17 cellular contexts compared by ENCODE assay signal in the genomic region with DNA sequence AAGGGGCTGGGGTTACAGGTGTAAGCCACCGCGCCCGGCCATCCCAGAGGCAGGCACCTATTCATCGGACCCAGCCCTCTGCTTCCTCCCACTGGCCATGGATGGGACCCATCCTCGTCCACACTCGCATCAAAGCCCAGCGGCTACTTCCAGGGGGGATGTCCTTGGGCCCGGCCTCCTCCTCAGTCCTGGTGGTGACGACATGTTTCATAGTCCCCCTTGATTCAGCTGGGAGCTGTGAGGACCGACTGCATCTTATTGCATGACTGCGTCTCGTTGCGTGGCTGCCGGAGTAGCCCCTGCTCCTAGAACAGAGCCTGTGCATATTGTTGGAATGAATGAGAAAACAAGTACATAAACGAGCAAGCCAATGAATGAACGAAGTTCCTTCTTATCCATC. TPM values are rescaled to one million over a fixed set of nuclear protein-coding genes. Genes with fewer than 3 reads are reported as not detected.
DNase-seq lines count a peak whose midpoint lies in the region; ATAC-seq, FAIRE-seq and TF ChIP-seq lines count a peak whose summit lies in the region.
"Had no signal": no experiment of that assay in that cellular context is flagged by ENCODE, and none has a peak within 500 bp of the region (broad histone marks: within the 10 kb centered on the region; RNA-seq: fewer than 3 reads in every experiment).

No MANE protein-coding gene starts in this region.

- H4K8ac ChIP-seq in H9 (replicated peaks; ENCODE audit: insufficient read length, low read depth, low read length): no peak overlapping the region
- H4K8ac ChIP-seq in mesenchymal stem cell (ENCODE audit: low read length): peak overlapping the region; percentile 52

- H3K79me1 ChIP-seq in H9 (ENCODE audit: insufficient read depth, low read depth, low read length, poor library complexity, severe bottlenecking): no peaks in the 10 kb centered on the region
- peaks cover 3% of the 10 kb centered on the region for H3K79me1 ChIP-seq in mesenchymal stem cell (replicated peaks; ENCODE audit: low read length, poor library complexity, severe bottlenecking)

- no peak overlapping the region for H3K4me3 ChIP-seq in mesenchymal stem cell (ENCODE audit: insufficient read depth in 1 of 2, low read depth in 1 of 2, low read length in 2 of 2)
- no peak overlapping the region for H3K4me3 ChIP-seq in smooth muscle cell
- H3K4me3 ChIP-seq in HepG2 (replicated peaks in 1 of 3; ENCODE audit: insufficient read depth in 1 of 3, low read depth in 2 of 3, low read length in 3 of 3): no peak overlapping the region
- H3K4me3 ChIP-seq: pancreas, tibial nerve had no signal

- H3K4me1 Mint-ChIP-seq in H9: peaks cover 34 to 48% of the 10 kb centered on the region in 2 experiments
- H3K4me1 Mint-ChIP-seq in brain: peaks cover 75% of the 10 kb centered on the region
- H3K4me1 Mint-ChIP-seq in activated naive CD4-positive, alpha-beta T cell treated with anti-CD3 and anti-CD28 coated beads for 36 hours (ENCODE audit: low read depth): peaks cover 2% of the 10 kb centered on the region

- no peak for ATAC-seq in HepG2
- ATAC-seq: pancreas had no signal

- no peak for DNase-seq in H9
- DNase-seq in mesenchymal stem cell: peak; percentile 15
- DNase-seq in smooth muscle cell (lab: John Stamatoyannopoulos, UW; ENCODE audit: unreplicated experiment): no peak
- no peak for DNase-seq in activated naive CD4-positive, alpha-beta T cell treated with anti-CD3 and anti-CD28 coated beads for 36 hours
- no peak for DNase-seq in HepG2 (ENCODE audit: low spot score)
- DNase-seq in central memory CD4-positive, alpha-beta T cell: no peak
- DNase-seq in SW480 (ENCODE audit: low spot score): no peak
- DNase-seq: activated gamma-delta T cell treated with Interleukin-2 at 50 U/mL for 16 hours; cerebellar nuclear complex; HCEC 1CT; NCI-H2107; NK-92 treated with Interleukin-12 subunit alpha and Interleukin-12 subunit beta, amount 100 ng/mL, for 24 hours; pancreas; SIG-M5; stimulated activated CD4-positive, alpha-beta T cell treated with anti-CD3 and anti-CD28 coated beads, Interleukin-12 subunit alpha, Interleukin-12 subunit beta, amount 100 ng/mL, for 4 hours had no signal

- in situ Hi-C loops in HepG2 (cut with HindIII; ENCODE audit: extremely low pct_ligation_motif_present, low pct_unique_long_range_greater_than_20kb): no loop called here

- H2AK5ac ChIP-seq in H9 (ENCODE audit: insufficient read length, low read length) (no peak overlapping the region), mesenchymal stem cell (ENCODE audit: low read length, severe bottlenecking) (peak overlapping the region; percentile 91)

- no peaks in the 10 kb centered on the region for H3K36me3 Mint-ChIP-seq in H9 (ENCODE audit: insufficient read depth in 1 of 3, low read depth in 3 of 3)
- peaks cover 10% of the 10 kb centered on the region for H3K36me3 Mint-ChIP-seq in brain
- H3K36me3 Mint-ChIP-seq in activated naive CD4-positive, alpha-beta T cell treated with anti-CD3 and anti-CD28 coated beads for 36 hours (ENCODE audit: low read depth): no peaks in the 10 kb centered on the region

- no peaks in the 10 kb centered on the region for H3K9me3 Mint-ChIP-seq in H9
- no peaks in the 10 kb centered on the region for H3K9me3 Mint-ChIP-seq in brain
- H3K9me3 Mint-ChIP-seq in activated naive CD4-positive, alpha-beta T cell treated with anti-CD3 and anti-CD28 coated beads for 36 hours: no peaks in the 10 kb centered on the region

- no peak overlapping the region for H3T11ph ChIP-seq in H9 (ENCODE audit: low read length)

- H3K36me3 ChIP-seq in mesenchymal stem cell (ENCODE audit: control insufficient read depth in 1 of 2, insufficient read depth in 2 of 2, low read depth in 1 of 2, low read length in 2 of 2) (peaks cover 0 to 21% of the 10 kb centered on the region in 2 experiments), smooth muscle cell (ENCODE audit: low read depth) (no peaks in the 10 kb centered on the region), HepG2 (replicated peaks in 1 of 2; ENCODE audit: control insufficient read depth in 1 of 2, insufficient read depth in 2 of 2, low read length in 2 of 2) (no peaks in the 10 kb centered on the region)
- H3K36me3 ChIP-seq: pancreas, tibial nerve had no signal

- TF ChIP-seq EP300 in HepG2 (IDR thresholded peaks at IDR 0.05; ENCODE audit: low read depth in 2 of 2, low read length in 2 of 2) (no peak), HepG2 (CRISPR knock-in tag; IDR thresholded peaks at IDR 0.05; ENCODE audit: borderline replicate concordance) (no peak)

- intact Hi-C loops in activated naive CD4-positive, alpha-beta T cell treated with anti-CD3 and anti-CD28 coated beads for 36 hours (cut with micrococcal nuclease): no loop called here
- intact Hi-C loops in HepG2 (cut with micrococcal nuclease; ENCODE audit: unreplicated experiment): no loop called here

- no peak overlapping the region for H2BK12ac ChIP-seq in H9 (ENCODE audit: insufficient read length, low read depth, low read length)
- H2BK12ac ChIP-seq in mesenchymal stem cell (ENCODE audit: low read length in 2 of 2): peak overlapping the region; percentile 59 to 87

- H3K9me3 ChIP-seq in H9 (ENCODE audit: control insufficient read depth, low read depth, low read length) (no peaks in the 10 kb centered on the region), mesenchymal stem cell (ENCODE audit: control insufficient read depth, low read length) (no peaks in the 10 kb centered on the region), smooth muscle cell (replicated peaks; ENCODE audit: low read depth) (no peaks in the 10 kb centered on the region), HepG2 (ENCODE audit: low read length) (no peaks in the 10 kb centered on the region)
- H3K9me3 ChIP-seq: pancreas, tibial nerve had no signal

- no peak overlapping the region for H3K56ac ChIP-seq in H9 (ENCODE audit: insufficient read length, low read depth, low read length)

- H3K4ac ChIP-seq in H9 (ENCODE audit: low read depth, low read length): no peak overlapping the region
- peak overlapping the region in 1 of 2 experiments; percentile 64 for H3K4ac ChIP-seq in mesenchymal stem cell (ENCODE audit: low read depth in 1 of 2, low read length in 2 of 2)

- no peaks in the 10 kb centered on the region; the same call in 1 of the 2 replicates for H3K79me2 ChIP-seq in H9 (ENCODE audit: insufficient read depth, low read length)
- peaks cover 84% of the 10 kb centered on the region for H3K79me2 ChIP-seq in smooth muscle cell (ENCODE audit: low read depth)
- H3K79me2 ChIP-seq in HepG2 (ENCODE audit: insufficient read depth, low read length): no peaks in the 10 kb centered on the region

- H3K4me2 ChIP-seq in H9 (ENCODE audit: insufficient read depth, insufficient read length, low read length) (no peak overlapping the region), mesenchymal stem cell (ENCODE audit: low read length, poor library complexity, severe bottlenecking) (peak overlapping the region; percentile 12), smooth muscle cell (peak overlapping the region; percentile 82), HepG2 (ENCODE audit: low read depth, low read length) (no peak overlapping the region)

- no peak for TF ChIP-seq POLR2A in HepG2 (IDR thresholded peaks at IDR 0.05; ENCODE audit: insufficient read depth in 1 of 2, low read depth in 2 of 2, low read length in 2 of 2)

- H3K14ac ChIP-seq in H9 (ENCODE audit: insufficient read depth, low read length) (no peak overlapping the region), mesenchymal stem cell (ENCODE audit: low read length in 2 of 2) (peak overlapping the region in 1 of 2 experiments; percentile 26)

- no peaks in the 10 kb centered on the region for H3K27me3 ChIP-seq in H9 (ENCODE audit: insufficient read depth, low read length)
- no peaks in the 10 kb centered on the region for H3K27me3 ChIP-seq in mesenchymal stem cell (ENCODE audit: control insufficient read depth in 1 of 2, insufficient read depth in 1 of 2, low read length in 2 of 2)
- no peaks in the 10 kb centered on the region for H3K27me3 ChIP-seq in smooth muscle cell (ENCODE audit: low read depth)
- H3K27me3 ChIP-seq in HepG2 (ENCODE audit: control insufficient read depth in 1 of 2, insufficient read depth in 2 of 2, low read length in 2 of 2): no peaks in the 10 kb centered on the region
- H3K27me3 ChIP-seq: pancreas, tibial nerve had no signal

- no peak overlapping the region for H3K27ac ChIP-seq in H9 (ENCODE audit: insufficient read length, low read depth, low read length)
- peak overlapping the region; percentile 86 for H3K27ac ChIP-seq in mesenchymal stem cell (ENCODE audit: low read length, poor library complexity, severe bottlenecking)
- peak overlapping the region; percentile 81 for H3K27ac ChIP-seq in smooth muscle cell (ENCODE audit: low read depth)
- no peak overlapping the region for H3K27ac ChIP-seq in HepG2 (ENCODE audit: extremely low read length, insufficient read depth, low read length)

- H2BK20ac ChIP-seq in H9 (ENCODE audit: low read depth, low read length, poor library complexity, severe bottlenecking): no peak overlapping the region

- no CpG with 5 or more reads among the region's 16 CpGs for WGBS in H9 (ENCODE audit: extremely low coverage, insufficient read length, low lambda C conversion rate)
- 91% methylated on average over 16 of the region's 16 CpGs for WGBS in mesenchymal stem cell
- WGBS in smooth muscle cell (ENCODE audit: low lambda C conversion rate): 81% methylated on average over 16 of the region's 16 CpGs
- WGBS in HepG2 (ENCODE audit: low lambda C conversion rate): 90% methylated on average over 16 of the region's 16 CpGs

- POLR2A ChIA-PET in HepG2 (lab: Yijun Ruan, JAX): no interaction called here

- no peak overlapping the region for H4K91ac ChIP-seq in H9 (ENCODE audit: insufficient read length, low read depth, low read length)
- peak overlapping the region; percentile 86 for H4K91ac ChIP-seq in mesenchymal stem cell (ENCODE audit: low read length)

- H2BK120ac ChIP-seq in H9 (ENCODE audit: low read depth, low read length, poor library complexity, severe bottlenecking) (no peak overlapping the region), mesenchymal stem cell (ENCODE audit: low read depth, low read length) (peak overlapping the region; percentile 90)

- no peaks in the 10 kb centered on the region for H3K27me3 Mint-ChIP-seq in H9 (ENCODE audit: low read depth)
- peaks cover 6% of the 10 kb centered on the region for H3K27me3 Mint-ChIP-seq in brain
- H3K27me3 Mint-ChIP-seq in activated naive CD4-positive, alpha-beta T cell treated with anti-CD3 and anti-CD28 coated beads for 36 hours (ENCODE audit: low read depth): no peaks in the 10 kb centered on the region

- TF ChIP-seq CTCF in H9 (conservative IDR thresholded peaks at IDR 0.05): no peak; the same call in 2 of the 3 replicates
- no peak for TF ChIP-seq CTCF in brain (conservative IDR thresholded peaks at IDR 0.05)
- TF ChIP-seq CTCF in smooth muscle cell (IDR thresholded peaks at IDR 0.05; ENCODE audit: borderline replicate concordance, insufficient read depth, poor library complexity, severe bottlenecking): no peak
- no peak; the same call in 1 of the 2 replicates for TF ChIP-seq CTCF in HepG2 (CRISPR knock-in tag; IDR thresholded peaks at IDR 0.05)

- H3K18ac ChIP-seq in H9 (ENCODE audit: insufficient read length, low read depth, low read length) (no peak overlapping the region), mesenchymal stem cell (ENCODE audit: low read depth in 1 of 2, low read length in 2 of 2) (peak overlapping the region; percentile 58 to 82)

- H2BK15ac ChIP-seq in H9 (ENCODE audit: low read depth, low read length): no peak overlapping the region
- H2BK15ac ChIP-seq in mesenchymal stem cell (ENCODE audit: low read depth, poor library complexity, severe bottlenecking): peak overlapping the region; percentile 29

- H4K20me1 ChIP-seq in H9 (ENCODE audit: control insufficient read depth, insufficient read depth, insufficient read length) (no peaks in the 10 kb centered on the region), smooth muscle cell (ENCODE audit: low read depth) (peaks cover 98% of the 10 kb centered on the region), HepG2 (ENCODE audit: insufficient read depth, low read length) (no peaks in the 10 kb centered on the region)

- no peak for TF ChIP-seq RAD21 in HepG2 (CRISPR knock-in tag; IDR thresholded peaks at IDR 0.05)

- H3K27ac Mint-ChIP-seq in H9 (peak overlapping the region; percentile 73 to 88 (median 73); a peak in 4 of 7 replicates), brain (peak overlapping the region; percentile 92 to 98 (median 97))
- no peak overlapping the region for H3K27ac Mint-ChIP-seq in activated naive CD4-positive, alpha-beta T cell treated with anti-CD3 and anti-CD28 coated beads for 36 hours

- CTCF ChIA-PET in activated naive CD4-positive, alpha-beta T cell treated with anti-CD3 and anti-CD28 coated beads for 36 hours (lab: Charles Lee): no interaction called here
- CTCF ChIA-PET in HepG2 (lab: Yijun Ruan, JAX; ENCODE audit: low intra/inter-chr PET ratio, low total read pairs): no interaction called here

- H3K23me2 ChIP-seq in H9 (ENCODE audit: insufficient read length, low read depth, low read length, poor library complexity, severe bottlenecking): no peaks in the 10 kb centered on the region

- H2BK5ac ChIP-seq in H9 (ENCODE audit: insufficient read length, low read length) (no peak overlapping the region), mesenchymal stem cell (ENCODE audit: low read depth, low read length, poor library complexity, severe bottlenecking) (peak overlapping the region; percentile 49)

- BruUV-seq in HepG2 (replicated peaks; lab: Mats Ljungman, UMichigan): no TSS peak

- H3K4me3 Mint-ChIP-seq in H9 (no peak overlapping the region), brain (peak overlapping the region; percentile 54 to 74 (median 70))
- H3K4me3 Mint-ChIP-seq in activated naive CD4-positive, alpha-beta T cell treated with anti-CD3 and anti-CD28 coated beads for 36 hours: no peak overlapping the region

- H3K9ac ChIP-seq in H9 (ENCODE audit: extremely low read depth, insufficient read length, low read length) (no peak overlapping the region), mesenchymal stem cell (ENCODE audit: low read length) (no peak overlapping the region), smooth muscle cell (ENCODE audit: low read depth) (no peak overlapping the region), HepG2 (ENCODE audit: insufficient read depth, low read depth, low read length) (no peak overlapping the region)

- H2AFZ ChIP-seq in H9 (ENCODE audit: low read length) (no peak overlapping the region), mesenchymal stem cell (ENCODE audit: low read depth, low read length) (no peak overlapping the region), smooth muscle cell (ENCODE audit: low read depth) (no peak overlapping the region), HepG2 (ENCODE audit: low read length) (no peak overlapping the region)

- H3K23ac ChIP-seq in H9 (ENCODE audit: insufficient read length, low read depth, low read length): no peak overlapping the region
- peak overlapping the region in 1 of 2 experiments; percentile 47 for H3K23ac ChIP-seq in mesenchymal stem cell (ENCODE audit: low read length in 2 of 2)

- H4K5ac ChIP-seq in H9 (ENCODE audit: insufficient read length, low read depth, low read length): no peak overlapping the region

- FAIRE-seq in HepG2 (lab: Jason Lieb, UNC): no peak
- FAIRE-seq: pancreas had no signal

- H3F3A ChIP-seq in smooth muscle cell (ENCODE audit: low read depth): peaks cover 40% of the 10 kb centered on the region

- H3K4me1 ChIP-seq in H9 (ENCODE audit: insufficient read depth, low read length) (peaks cover 3% of the 10 kb centered on the region; the same call in 1 of the 2 replicates), mesenchymal stem cell (ENCODE audit: control insufficient read depth, insufficient read depth, low read depth, low read length) (peaks cover 55% of the 10 kb centered on the region), smooth muscle cell (ENCODE audit: low read depth) (peaks cover 40% of the 10 kb centered on the region), HepG2 (ENCODE audit: insufficient read depth, low read length) (peaks cover 30% of the 10 kb centered on the region)
- H3K4me1 ChIP-seq: pancreas had no signal

RNA-seq across cellular contexts. Expression of a gene that starts 12.8 kb away (rescaled TPM):
- total RNA-seq in H9 (2021): 35.0 and 38.1 TPM in 2 replicates
- 120 TPM for polyA plus RNA-seq in brain (ENCODE audit: insufficient read depth, low read depth, low replicate concordance)
- polyA plus RNA-seq in mesenchymal stem cell (2013, experiment 1 of 2): 38.8 TPM
- 37.7 TPM for polyA plus RNA-seq in mesenchymal stem cell (2013, experiment 2 of 2)
- total RNA-seq in smooth muscle cell: 28.0 and 39.8 TPM in 2 replicates
- 49.7 and 59.3 TPM in 2 replicates for polyA plus RNA-seq in smooth muscle cell
- 10 to 100 TPM; 22.4 to 23.3 TPM for total RNA-seq in activated naive CD4-positive, alpha-beta T cell treated with anti-CD3 and anti-CD28 coated beads for 36 hours
- total RNA-seq in HepG2 (2016; rRNA removed; fragmentation: Illumina TruSeq; extraction: Trizol): 6.1 and 6.9 TPM in 2 replicates
- 6.7 and 7.8 TPM in 2 replicates for total RNA-seq in HepG2 (2016; cell fraction: cytosol; rRNA removed; fragmentation: Illumina TruSeq; extraction: Trizol; ENCODE audit: low read depth)
- 5.1 and 5.3 TPM in 2 replicates for total RNA-seq in HepG2 (2016; cell fraction: insoluble cytoplasmic fraction; rRNA removed; fragmentation: Illumina TruSeq; extraction: Trizol)
- total RNA-seq in HepG2 (2016; cell fraction: membrane; rRNA removed; fragmentation: Illumina TruSeq; extraction: Trizol): 12.6 and 14.1 TPM in 2 replicates
- total RNA-seq in HepG2 (2016; cell fraction: nucleus; rRNA removed; fragmentation: Illumina TruSeq; extraction: Trizol): 2.1 and 3.4 TPM in 2 replicates
- 4.1 and 4.7 TPM in 2 replicates for polyA plus RNA-seq in HepG2 (2011; rRNA removed)
- 3.9 TPM in 2 replicates for polyA plus RNA-seq in HepG2 (2011; cell fraction: cytosol; rRNA removed)
- 1.7 and 2.5 TPM in 2 replicates for polyA plus RNA-seq in HepG2 (2011; cell fraction: nucleus; rRNA removed)
- 1.4 and 1.6 TPM in 2 replicates for polyA plus RNA-seq in HepG2 (2012)
- 17.2 and 18.8 TPM in 2 replicates for polyA plus RNA-seq in HepG2 (2016; cell fraction: cytosol; fragmentation: Illumina TruSeq; extraction: Trizol; ENCODE audit: low read depth)
- polyA plus RNA-seq in HepG2 (2016; cell fraction: insoluble cytoplasmic fraction; fragmentation: Illumina TruSeq; extraction: Trizol; ENCODE audit: low read depth): 7.4 and 8.4 TPM in 2 replicates
- 16.6 and 20.9 TPM in 2 replicates for polyA plus RNA-seq in HepG2 (2016; cell fraction: membrane; fragmentation: Illumina TruSeq; extraction: Trizol; ENCODE audit: low read depth)
- polyA plus RNA-seq in HepG2 (2016; cell fraction: nucleus; fragmentation: Illumina TruSeq; extraction: Trizol; ENCODE audit: insufficient read depth, low read depth): 6.6 and 7.1 TPM in 2 replicates
- polyA minus RNA-seq in HepG2 (2011; rRNA and poly(A)+ RNA removed; ENCODE audit: low replicate concordance): 5.0 and 83.3 TPM in 2 replicates
- 2.5 and 3.3 TPM in 2 replicates for polyA minus RNA-seq in HepG2 (2011; cell fraction: cytosol; rRNA and poly(A)+ RNA removed)
- 0.99 and 1.0 TPM in 2 replicates for polyA minus RNA-seq in HepG2 (2011; cell fraction: nucleus; rRNA and poly(A)+ RNA removed)

Comparison
In these comparisons a context has a peak if more than half of its experiments do, and no peak if none do; other contexts are left out.
1. H3K27ac ChIP-seq: peak in mesenchymal stem cell (single experiment) and smooth muscle cell (single experiment); none in H9 (single experiment) and HepG2 (single experiment).
2. H3K4me2 ChIP-seq: peak in mesenchymal stem cell (single experiment) and smooth muscle cell (single experiment); none in H9 (single experiment) and HepG2 (single experiment).
3. H3K4me3 Mint-ChIP-seq: peak in brain (5 of 5); none in H9 (0 of 2) and activated naive CD4-positive, alpha-beta T cell treated with anti-CD3 and anti-CD28 coated beads for 36 hours (single experiment).